Comparison of ENCODE assay signal across 14 cellular contexts in genomic region chr13:110503037-110503901, GRCh38. TPM values are rescaled to one million over a fixed set of nuclear protein-coding genes. Genes with fewer than 3 reads are reported as not detected.
DNase-seq lines count a peak whose midpoint lies in the region; ATAC-seq and TF ChIP-seq lines count a peak whose summit lies in the region.
"Had no signal": no experiment of that assay in that cellular context is flagged by ENCODE, and none has a peak within 500 bp of the region (broad histone marks: within the 10 kb centered on the region; RNA-seq: fewer than 3 reads in every experiment).

No MANE protein-coding gene starts in this region.

- TF ChIP-seq CTCF in left ventricle myocardium inferior (IDR thresholded peaks at IDR 0.05; ENCODE audit: borderline replicate concordance) (no peak), stomach (IDR thresholded peaks at IDR 0.05) (no peak)

- ATAC-seq in GM19351 (IDR thresholded peaks at IDR 0.05; ENCODE audit: unreplicated experiment) = peak; percentile 60
- no peak for ATAC-seq in GM21526 (IDR thresholded peaks at IDR 0.05; ENCODE audit: low FRiP score, unreplicated experiment)
- ATAC-seq in GM18511 (IDR thresholded peaks at IDR 0.05; ENCODE audit: unreplicated experiment) = no peak

- H3K4me1 ChIP-seq in SJSA1 (replicated peaks) = peaks cover 50% of the 10 kb centered on the region
- peaks cover 34% of the 10 kb centered on the region for H3K4me1 ChIP-seq in left ventricle myocardium inferior
- H3K4me1 ChIP-seq in stomach = peaks cover 25 to 40% (median 29%) of the 10 kb centered on the region in 4 donors

- H3K36me3 ChIP-seq in SJSA1 (peaks cover 73% of the 10 kb centered on the region), left ventricle myocardium inferior (peaks cover 93% of the 10 kb centered on the region), stomach (peaks cover 43 to 98% (median 92%) of the 10 kb centered on the region in 4 donors)

- H3K9me3 ChIP-seq in SJSA1 (replicated peaks) = peaks cover 4% of the 10 kb centered on the region
- no peaks in the 10 kb centered on the region for H3K9me3 ChIP-seq in left ventricle myocardium inferior (replicated peaks)
- H3K9me3 ChIP-seq in stomach = peaks cover 0 to 5% (median 0%) of the 10 kb centered on the region in 4 donors

- TF ChIP-seq POLR2A in stomach (IDR thresholded peaks at IDR 0.05) = no peak

- WGBS in stomach, 5 donors = 75 to 83% (median 79%) methylated on average over 14 to 20 of the region's 20 CpGs

- no peak for TF ChIP-seq EP300 in stomach (IDR thresholded peaks at IDR 0.05)

- H3K27ac ChIP-seq in SJSA1 (peak overlapping the region; percentile 78), left ventricle myocardium inferior (replicated peaks) (peak overlapping the region; percentile 70), stomach (peak overlapping the region in 3 of 5 donors; percentile 38 to 50 (median 48))
- H3K27ac ChIP-seq: PC-9 had no signal

- DNase-seq in SJSA1 (ENCODE audit: low read depth in 1 of 2, low spot score in 2 of 2) = peak; percentile 87 to 92
- no peak for DNase-seq in left ventricle myocardium inferior
- DNase-seq in stomach = no peak
- DNase-seq in occipital lobe (lab: John Stamatoyannopoulos, UW) = no peak
- DNase-seq: activated CD4-positive, alpha-beta T cell treated with anti-CD3 and anti-CD28 coated beads, Interleukin-2, amount 50 U/mL, for 1 hour; anterior cingulate cortex; effector CD8-positive, alpha-beta T cell; naive B cell; NCI-H1048; NCI-H510A treated with DMSO at 0.1 percent for 48 hours; PC-9 had no signal

- intact Hi-C loops in left ventricle myocardium inferior (cut with micrococcal nuclease) = no loop called here
- intact Hi-C loops in stomach (cut with DNase I; ENCODE audit: low total_unique reads) = no loop called here

- H3K4me3 ChIP-seq in SJSA1 = no peak overlapping the region
- no peak overlapping the region for H3K4me3 ChIP-seq in left ventricle myocardium inferior
- H3K4me3 ChIP-seq in stomach = no peak overlapping the region
- H3K4me3 ChIP-seq: PC-9 had no signal

- H3K27me3 ChIP-seq in SJSA1 (replicated peaks) (no peaks in the 10 kb centered on the region), left ventricle myocardium inferior (ENCODE audit: low read depth) (no peaks in the 10 kb centered on the region), stomach (no peaks in the 10 kb centered on the region)

RNA-seq across cellular contexts. Expression of gene RAB20, which starts 58.3 kb away (rescaled TPM):
- 19.3 and 24.3 TPM in 2 replicates for total RNA-seq in SJSA1 (2014; rRNA removed; shearing (Covaris generic))
- total RNA-seq in left ventricle myocardium inferior (13.8 TPM), stomach (10 to 100 TPM; 11.7 to 44.6 (median 20.0) TPM), occipital lobe (2.5 TPM)
- polyA plus RNA-seq in stomach = 10 to 100 TPM; 25.5 to 41.8 (median 36.0) TPM

Comparison
In these comparisons a context has a peak if more than half of its experiments do, and no peak if none do; other contexts are left out.
1. DNase-seq: peak in SJSA1 (2 of 2); none in left ventricle myocardium inferior (single experiment), stomach (single experiment) and occipital lobe (single experiment).
2. Peak in every context shown above with its lines, with median percentiles within 50 percentile points of each other: H3K27ac ChIP-seq.